Comparison of ENCODE assay signal across 8 cellular contexts in the genomic region with DNA sequence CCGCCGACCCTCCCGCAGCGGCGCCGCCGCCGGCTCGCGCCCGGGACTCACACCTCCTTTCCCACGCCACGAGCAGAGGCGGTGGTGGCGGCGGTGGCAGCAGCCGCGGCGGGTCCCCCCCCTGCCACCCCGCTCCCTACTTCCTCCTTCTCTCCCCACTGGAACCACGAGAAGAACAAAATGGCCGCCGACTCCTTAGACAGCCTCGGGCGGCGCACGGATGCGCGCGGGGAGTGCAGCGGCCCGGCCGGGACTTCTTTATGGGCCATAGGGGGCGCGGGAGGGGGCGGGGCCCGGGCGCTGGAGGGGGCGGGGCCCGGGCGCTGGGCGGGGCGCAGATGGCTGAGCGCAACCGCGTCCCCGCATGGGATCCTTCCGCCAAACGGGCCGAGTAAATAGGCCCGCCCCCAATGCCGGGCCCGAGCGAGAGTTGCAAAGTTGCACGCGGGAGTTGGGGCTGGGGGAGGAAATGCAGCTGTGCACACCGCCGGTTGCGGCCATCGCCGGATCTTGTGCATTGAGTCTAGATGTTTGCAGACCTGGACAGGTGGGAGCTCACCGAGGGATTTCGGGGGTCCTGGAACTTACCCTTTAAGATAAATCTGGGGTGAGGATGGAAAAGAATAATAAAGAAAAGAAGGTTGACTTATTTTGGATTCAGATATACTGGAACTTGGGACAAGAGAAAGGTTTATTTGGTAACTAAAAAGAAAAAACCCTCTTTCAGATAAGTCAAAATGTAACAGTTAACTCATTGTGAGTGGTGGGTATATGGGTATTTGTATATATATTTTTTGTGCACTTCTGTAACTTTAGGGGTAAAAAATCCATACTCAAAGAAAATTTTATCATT. TPM values are rescaled to one million over a fixed set of nuclear protein-coding genes. Genes with fewer than 3 reads are reported as not detected.
A peak's percentile ranks its signal among the peaks of the same experiment; 100 is the strongest.
DNase-seq lines count a peak whose midpoint lies in the region; ATAC-seq, FAIRE-seq and TF ChIP-seq lines count a peak whose summit lies in the region.

PPP1CC (minus strand) TSS at position 174 of the 853 bp plus-strand sequence. CDS start 184 bp downstream, outside the sequence.

- POLR2A ChIA-PET in CD8-positive, alpha-beta T cell (lab: Charles Lee) = interaction anchor here (0.7 to 2.4 kb wide), 3 partner anchors 12 to 293 kb away, joined by 3 to 8 read pairs (median 4); partner anchors contain the start of gene ARPC3
- POLR2A ChIA-PET in H1 (lab: Charles Lee; ENCODE audit: partially characterized antibody) = interaction anchor here (0.6 to 5.2 kb wide), 26 partner anchors 9 to 569 kb away, joined by 3 to 27 read pairs (median 4); partner anchors contain the start of genes CCDC63 and HVCN1

- H3K56ac ChIP-seq in H1 (replicated peaks; ENCODE audit: insufficient read length, low read depth, low read length) = peak within 1 kb of the TSS; percentile 19

- peaks cover 11% of the 10 kb centered on the region for H3K36me3 Mint-ChIP-seq in CD8-positive, alpha-beta T cell

- H3K9ac ChIP-seq in H1 (replicated peaks in 1 of 4; ENCODE audit: extremely low read depth in 1 of 4, low read depth in 3 of 4, low read length in 3 of 4) = peak within 1 kb of the TSS; percentile 90 to 96 (median 94)
- peak within 1 kb of the TSS; percentile 92 for H3K9ac ChIP-seq in mesenchymal stem cell (ENCODE audit: low read length)

- intact Hi-C loops in CD8-positive, alpha-beta T cell (cut with DNase I, micrococcal nuclease) = loop anchor here (1.0 to 10.0 kb wide), 20 partner anchors 54 to 1662 kb away; partner anchors contain the start of genes ATP2A2 (in 2 of the 2), FAM216A (in 2 of the 2), GPN3 (in 2 of the 2) and IFT81 (in 2 of the 2)

- H3K4me1 ChIP-seq in CD8-positive, alpha-beta T cell (ENCODE audit: insufficient read depth, low read length) = peaks cover 37% of the 10 kb centered on the region
- H3K4me1 ChIP-seq in H1 (replicated peaks in 1 of 4; ENCODE audit: control insufficient read depth in 3 of 4, insufficient read depth in 4 of 4, low read length in 3 of 4) (peaks cover 2 to 11% (median 8%) of the 10 kb centered on the region in 4 experiments; a peak in 5 of 7 replicates), mesenchymal stem cell (ENCODE audit: control insufficient read depth, insufficient read depth, low read depth, low read length) (peaks cover 17% of the 10 kb centered on the region)

- no peaks in the 10 kb centered on the region for H3K9me3 Mint-ChIP-seq in CD8-positive, alpha-beta T cell

- no peak within 1 kb of the TSS for H3K23ac ChIP-seq in H1 (ENCODE audit: insufficient read length)
- H3K23ac ChIP-seq in mesenchymal stem cell (ENCODE audit: low read length in 2 of 2) = no peak within 1 kb of the TSS

- H2BK120ac ChIP-seq in H1 (replicated peaks; ENCODE audit: low read depth, low read length) (no peak within 1 kb of the TSS), mesenchymal stem cell (ENCODE audit: low read depth, low read length) (peak within 1 kb of the TSS; percentile 91)

- H3K4me3 ChIP-seq in CD8-positive, alpha-beta T cell (ENCODE audit: low read depth, low read length) = peak within 1 kb of the TSS; percentile 63
- peak within 1 kb of the TSS; percentile 83 to 98 (median 90) for H3K4me3 ChIP-seq in H1 (ENCODE audit: extremely low read depth in 1 of 4, insufficient read depth in 2 of 4, low read depth in 3 of 4, low read length in 4 of 4)
- peak within 1 kb of the TSS; percentile 94 to 99 for H3K4me3 ChIP-seq in mesenchymal stem cell (ENCODE audit: insufficient read depth in 1 of 2, low read depth in 1 of 2, low read length in 2 of 2)

- H3K27ac ChIP-seq in CD8-positive, alpha-beta T cell (ENCODE audit: low read depth, low read length) = peak within 1 kb of the TSS; percentile 69
- H3K27ac ChIP-seq in H1 (ENCODE audit: low read depth, low read length) (peak within 1 kb of the TSS; percentile 91; the same call in 1 of the 2 replicates), mesenchymal stem cell (ENCODE audit: low read length, poor library complexity, severe bottlenecking) (peak within 1 kb of the TSS; percentile 43)

- H3K27me3 Mint-ChIP-seq in CD8-positive, alpha-beta T cell (ENCODE audit: low read depth) = no peaks in the 10 kb centered on the region

- H2AFZ ChIP-seq in H1 (ENCODE audit: low read length) (no peak within 1 kb of the TSS), mesenchymal stem cell (ENCODE audit: low read depth, low read length) (peak within 1 kb of the TSS; percentile 90)

- H4K91ac ChIP-seq in H1 (replicated peaks; ENCODE audit: insufficient read length, low read length) (peak within 1 kb of the TSS; percentile 59), mesenchymal stem cell (ENCODE audit: low read length) (peak within 1 kb of the TSS; percentile 99)

- no peaks in the 10 kb centered on the region for H3K27me3 ChIP-seq in CD8-positive, alpha-beta T cell (ENCODE audit: insufficient read depth, low read length)
- H3K27me3 ChIP-seq in H1 (replicated peaks in 1 of 4; ENCODE audit: control insufficient read depth in 3 of 4, extremely low read depth in 1 of 4, insufficient read depth in 3 of 4, low read length in 3 of 4) = no peaks in the 10 kb centered on the region
- H3K27me3 ChIP-seq in mesenchymal stem cell (ENCODE audit: control insufficient read depth in 1 of 2, insufficient read depth in 1 of 2, low read length in 2 of 2) = no peaks in the 10 kb centered on the region

- CTCF ChIA-PET in CD8-positive, alpha-beta T cell (lab: Charles Lee) = interaction anchor here (2.0 kb wide), 1 partner anchor 141 kb away, joined by 6 read pairs; no protein-coding TSS in a partner anchor
- CTCF ChIA-PET in H1 (lab: Charles Lee; ENCODE audit: partially characterized antibody) = interaction anchor here (0.6 to 1.3 kb wide), 3 partner anchors 11 to 151 kb away, joined by 3 to 4 read pairs (median 3); no protein-coding TSS in a partner anchor

- H2BK20ac ChIP-seq in H1 (ENCODE audit: low read length) = no peak within 1 kb of the TSS

- H3K27ac Mint-ChIP-seq in CD8-positive, alpha-beta T cell = peak within 1 kb of the TSS; percentile 97

- DNase-seq in CD8-positive, alpha-beta T cell = peak; percentile 83 to 95 (median 90)
- DNase-seq in HUDEP-2 (lab: John Stamatoyannopoulos, UW; ENCODE audit: unreplicated experiment in 76 of 76) = peak in 75 of 76 experiments; percentile 22 to 90 (median 83)
- peak; percentile 91 for DNase-seq in NOMO-1 treated with dmso at 0.1 percent for 144 hours (lab: John Stamatoyannopoulos, UW; ENCODE audit: unreplicated experiment)
- peak; percentile 67 to 82 (median 76) for DNase-seq in activated CD8-positive, alpha-beta memory T cell treated with anti-CD3 and anti-CD28 coated beads for 48 hours (ENCODE audit: low read depth in 2 of 3, low spot score in 2 of 3)
- peak; percentile 77 to 94 for DNase-seq in H1 (ENCODE audit: low read depth in 1 of 2, low spot score in 2 of 2)
- peak; percentile 96 for DNase-seq in mesenchymal stem cell
- DNase-seq in stimulated activated CD8-positive, alpha-beta memory T cell treated with anti-CD3 and anti-CD28 coated beads, Interleukin-12 subunit alpha, Interleukin-12 subunit beta, amount 100 ng/mL, for 24 hours (ENCODE audit: extremely low read depth) = peak; percentile 74

- H3K18ac ChIP-seq in H1 (ENCODE audit: extremely low read depth, low read length) = peak within 1 kb of the TSS; percentile 81
- H3K18ac ChIP-seq in mesenchymal stem cell (ENCODE audit: low read depth in 1 of 2, low read length in 2 of 2) = peak within 1 kb of the TSS; percentile 100

- peak within 1 kb of the TSS; percentile 99 for H3K4me3 Mint-ChIP-seq in CD8-positive, alpha-beta T cell

- H4K20me1 ChIP-seq in H1 (replicated peaks in 1 of 2; ENCODE audit: control insufficient read depth in 1 of 2, insufficient read depth in 2 of 2, low read length in 2 of 2) = peaks cover 22 to 31% of the 10 kb centered on the region in 2 experiments

- peak within 1 kb of the TSS; percentile 89 for H4K5ac ChIP-seq in H1 (ENCODE audit: insufficient read length, low read depth, low read length)

- H3K23me2 ChIP-seq in H1 (ENCODE audit: low read depth, low read length) = peaks cover 15% of the 10 kb centered on the region

- 0 out of 4 replicates have a peak, but pooled peaks of 1 of the 2 experiments have one; percentile 2 for TF ChIP-seq RAD21 in H1 (IDR thresholded peaks at IDR 0.05 in 1 of 2, conservative IDR thresholded peaks at IDR 0.05 in 1 of 2; ENCODE audit: low read depth in 2 of 2, low read length in 2 of 2)

- H2BK5ac ChIP-seq in H1 (ENCODE audit: low read depth, low read length) = peak within 1 kb of the TSS; percentile 75; the same call in 1 of the 2 replicates
- peak within 1 kb of the TSS; percentile 94 for H2BK5ac ChIP-seq in mesenchymal stem cell (ENCODE audit: low read depth, low read length, poor library complexity, severe bottlenecking)

- no peaks in the 10 kb centered on the region for H3K36me3 ChIP-seq in CD8-positive, alpha-beta T cell (ENCODE audit: insufficient read depth, low read length)
- H3K36me3 ChIP-seq in H1 (ENCODE audit: control insufficient read depth in 2 of 4, insufficient read depth in 4 of 4, low read length in 3 of 4) (peaks cover 0 to 3% (median 2%) of the 10 kb centered on the region in 4 experiments; a peak in 2 of 8 replicates), mesenchymal stem cell (ENCODE audit: control insufficient read depth in 1 of 2, insufficient read depth in 2 of 2, low read depth in 1 of 2, low read length in 2 of 2) (peaks cover 0 to 2% of the 10 kb centered on the region in 2 experiments)

- H3K79me2 ChIP-seq in H1 (ENCODE audit: control insufficient read depth in 1 of 2, insufficient read depth in 2 of 2, low read length in 2 of 2) = peaks cover 45 to 53% of the 10 kb centered on the region in 2 experiments

- H4K8ac ChIP-seq in H1 (ENCODE audit: extremely low read depth, insufficient read depth, low read length) = peak within 1 kb of the TSS; percentile 99
- peak within 1 kb of the TSS; percentile 97 for H4K8ac ChIP-seq in mesenchymal stem cell (ENCODE audit: low read length)

- no peak within 1 kb of the TSS for H3K14ac ChIP-seq in H1 (ENCODE audit: insufficient read length)
- peak within 1 kb of the TSS; percentile 95 to 96 for H3K14ac ChIP-seq in mesenchymal stem cell (ENCODE audit: low read length in 2 of 2)

- H3K79me1 ChIP-seq in H1 (ENCODE audit: low read depth, low read length) (no peaks in the 10 kb centered on the region), mesenchymal stem cell (replicated peaks; ENCODE audit: low read length, poor library complexity, severe bottlenecking) (peaks cover 4% of the 10 kb centered on the region)

- 0% methylated on average over 38 of the region's 63 CpGs; no CpG with 5 or more reads in 1 of the 2 experiments for WGBS in H1 (ENCODE audit: extremely low coverage in 1 of 2, insufficient coverage in 1 of 2, insufficient read length in 1 of 2, insufficient replicate concordance in 2 of 2, low coverage in 1 of 2, low lambda C conversion rate in 2 of 2, missing lambda C conversion rate in 1 of 2), 2 experiments
- 3% methylated on average over 52 of the region's 63 CpGs for WGBS in mesenchymal stem cell

- H2AK5ac ChIP-seq in H1 (ENCODE audit: low read depth, low read length) (no peak within 1 kb of the TSS), mesenchymal stem cell (ENCODE audit: low read length, severe bottlenecking) (no peak within 1 kb of the TSS)

- H3K4me1 Mint-ChIP-seq in CD8-positive, alpha-beta T cell (ENCODE audit: low read depth) = peaks cover 40% of the 10 kb centered on the region

- no peak for TF ChIP-seq CTCF in CD8-positive, alpha-beta T cell (IDR thresholded peaks at IDR 0.05)
- TF ChIP-seq CTCF in H1 (IDR thresholded peaks at IDR 0.05; ENCODE audit: control extremely low read depth in 1 of 3, insufficient read depth in 1 of 3, low read depth in 1 of 3, low read length in 3 of 3) = no peak

- no peak for FAIRE-seq in H1 (lab: Jason Lieb, UNC)

- H3K9me3 ChIP-seq in CD8-positive, alpha-beta T cell (ENCODE audit: low read length) = no peaks in the 10 kb centered on the region
- no peaks in the 10 kb centered on the region for H3K9me3 ChIP-seq in H1 (ENCODE audit: insufficient read depth in 2 of 2, low read depth in 1 of 2, low read length in 1 of 2)
- H3K9me3 ChIP-seq in mesenchymal stem cell (ENCODE audit: control insufficient read depth, low read length) = no peaks in the 10 kb centered on the region

- no peak for TF ChIP-seq EP300 in H1 (IDR thresholded peaks at IDR 0.05; ENCODE audit: borderline replicate concordance in 1 of 2, low read depth in 2 of 2, low read length in 2 of 2)

- ATAC-seq in CD8-positive, alpha-beta T cell = peak; percentile 94
- ATAC-seq in GM21360 (IDR thresholded peaks at IDR 0.05; ENCODE audit: unreplicated experiment) = peak; percentile 57

- TF ChIP-seq POLR2A in H1 (IDR thresholded peaks at IDR 0.05; ENCODE audit: control extremely low read depth in 1 of 2, low read depth in 2 of 2, low read length in 2 of 2) = peak; percentile 77 to 85

- H3K4me2 ChIP-seq in H1 (ENCODE audit: insufficient read depth in 1 of 2, low read depth in 2 of 2, low read length in 2 of 2) (peak within 1 kb of the TSS; percentile 90 to 97), mesenchymal stem cell (ENCODE audit: low read length, poor library complexity, severe bottlenecking) (peak within 1 kb of the TSS; percentile 95)

- H2BK12ac ChIP-seq in H1 (ENCODE audit: low read depth, low read length) = no peak within 1 kb of the TSS
- peak within 1 kb of the TSS in 1 of 2 experiments; percentile 84 for H2BK12ac ChIP-seq in mesenchymal stem cell (ENCODE audit: low read length in 2 of 2)

- H3K4ac ChIP-seq in H1 (replicated peaks; ENCODE audit: insufficient read length, low read depth, low read length) (no peak within 1 kb of the TSS), mesenchymal stem cell (ENCODE audit: low read depth in 1 of 2, low read length in 2 of 2) (peak within 1 kb of the TSS; percentile 82 to 100)

- H2BK15ac ChIP-seq in H1 (ENCODE audit: low read length) (no peak within 1 kb of the TSS; the same call in 1 of the 2 replicates), mesenchymal stem cell (ENCODE audit: low read depth, poor library complexity, severe bottlenecking) (peak within 1 kb of the TSS; percentile 95)

RNA-seq across cellular contexts. Expression of gene PPP1CC, which starts in this region (rescaled TPM):
- total RNA-seq in CD8-positive, alpha-beta T cell = 100 to 1,000 TPM; 147 to 158 TPM
- 335 and 350 TPM in 2 replicates for total RNA-seq in H1 (2021; fragmentation: NEBNext Ultra II Directional; extraction: Animal tissue kit (Norgen Biotek cat#: 25700))
- 109 and 193 TPM in 2 replicates for polyA plus RNA-seq in H1 (2011; rRNA removed)
- 216 TPM for polyA plus RNA-seq in H1 (2011; cell fraction: cytosol; rRNA removed)
- 71.9 TPM for polyA plus RNA-seq in H1 (2011; cell fraction: nucleus; rRNA removed)
- polyA plus RNA-seq in H1 (2012, experiment 1 of 2) = 227 to 289 TPM (median 267 TPM) in 4 replicates
- 41.5 TPM for polyA plus RNA-seq in H1 (2012, experiment 2 of 2)
- polyA plus RNA-seq in H1 (2013, experiment 1 of 2) = 220 TPM
- 229 TPM for polyA plus RNA-seq in H1 (2013, experiment 2 of 2)
- polyA minus RNA-seq in H1 (2011; rRNA and poly(A)+ RNA removed) = 220 and 313 TPM in 2 replicates
- polyA minus RNA-seq in H1 (2011; cell fraction: cytosol; rRNA and poly(A)+ RNA removed) = 137 TPM
- polyA minus RNA-seq in H1 (2011; cell fraction: nucleus; rRNA and poly(A)+ RNA removed) = 129 TPM
- polyA plus RNA-seq in mesenchymal stem cell (2013, experiment 1 of 2) = 121 TPM
- 123 TPM for polyA plus RNA-seq in mesenchymal stem cell (2013, experiment 2 of 2)

Comparison
In these comparisons a context has a peak if more than half of its experiments do, and no peak if none do; other contexts are left out.
1. Peak in every context shown above with its lines: DNase-seq, ATAC-seq, H3K4me3 ChIP-seq and H3K27ac ChIP-seq.